Comparison of ENCODE assay signal across 8 cellular contexts in the genomic region with DNA sequence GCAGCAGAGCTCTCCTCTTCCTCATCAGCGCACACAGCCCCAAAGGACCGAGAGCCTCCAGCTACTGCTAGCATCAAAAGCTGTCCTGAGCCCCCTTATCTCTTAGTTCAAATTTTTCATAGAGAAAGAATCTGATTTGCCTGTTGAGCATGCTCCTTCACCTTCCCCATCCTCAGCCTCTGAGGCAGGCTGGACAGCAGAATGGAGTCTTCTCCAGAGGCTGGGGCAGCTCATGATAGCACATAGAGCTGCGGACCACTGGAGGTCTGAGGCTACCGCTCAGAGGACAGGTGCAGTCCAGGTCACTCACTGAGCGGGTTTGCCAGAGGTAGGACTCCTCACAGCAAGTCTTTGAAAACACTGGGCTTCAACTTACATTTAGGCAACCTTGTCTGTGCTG.
"Had no signal": no experiment of that assay in that cellular context is flagged by ENCODE, and none has a peak within 500 bp of the region (broad histone marks: within the 10 kb centered on the region; RNA-seq: fewer than 3 reads in every experiment).

No MANE protein-coding gene starts in this region.

- H3K36me3 ChIP-seq: HAP-1 had no signal

- ATAC-seq: HCT116, HepG2 had no signal

- H3K4me1 ChIP-seq: HAP-1 had no signal

- DNase-seq: GM23248, GOT3, H7, HFFc6 had no signal

- H3K9me3 ChIP-seq: HAP-1 had no signal

- H2AFZ ChIP-seq: GM23248 had no signal

- H3K4me3 ChIP-seq: GM23248, HAP-1 had no signal

- H3K9ac ChIP-seq: GM23248 had no signal

- H3K27ac ChIP-seq: GM23248, HL-60 had no signal
